Comparison of ENCODE assay signal across 15 cellular contexts in genomic region chr1:160210563-160210962, GRCh38. TPM values are rescaled to one million over a fixed set of nuclear protein-coding genes. Genes with fewer than 3 reads are reported as not detected.
DNase-seq lines count a peak whose midpoint lies in the region; ATAC-seq and TF ChIP-seq lines count a peak whose summit lies in the region.
"Had no signal": no experiment of that assay in that cellular context is flagged by ENCODE, and none has a peak within 500 bp of the region (broad histone marks: within the 10 kb centered on the region; RNA-seq: fewer than 3 reads in every experiment).

No MANE protein-coding gene starts in this region.

- H3K27ac ChIP-seq in body of pancreas = peak overlapping the region in 3 of 4 donors; percentile 6 to 52 (median 50)
- H3K27ac ChIP-seq in temporal lobe (ENCODE audit: low read depth, low read length) = peak overlapping the region; percentile 94
- H3K27ac ChIP-seq: A549, SJSA1 had no signal

- H3K4me3 ChIP-seq in body of pancreas = no peak overlapping the region
- H3K4me3 ChIP-seq: A549, SJSA1, suprapubic skin had no signal

- H3K27me3 ChIP-seq in body of pancreas = no peaks in the 10 kb centered on the region
- H3K27me3 ChIP-seq: SJSA1, suprapubic skin had no signal

- H3K4me1 ChIP-seq in body of pancreas = peaks cover 44% of the 10 kb centered on the region

- CTCF ChIA-PET in activated CD8-positive, alpha-beta memory T cell treated with anti-CD3 and anti-CD28 coated beads, Interleukin-2, amount 10 ng/mL, durations not matched to agents 7 days and 5 days (lab: Charles Lee) = interaction anchor here (2.3 kb wide), 1 partner anchor 18 kb away, joined by 6 read pairs; no protein-coding TSS in a partner anchor

- intact Hi-C loops in body of pancreas (cut with DNase I) = no loop called here

- H3K36me3 Mint-ChIP-seq in activated CD8-positive, alpha-beta memory T cell treated with anti-CD3 and anti-CD28 coated beads, Interleukin-2, amount 10 ng/mL, durations not matched to agents 7 days and 5 days = peaks cover 23% of the 10 kb centered on the region
- H3K36me3 Mint-ChIP-seq in mesothelial cell of epicardium (peaks cover 16% of the 10 kb centered on the region), immature natural killer cell (peaks cover 6 to 22% (median 11%) of the 10 kb centered on the region in 3 donors)

- H3K36me3 ChIP-seq in body of pancreas (replicated peaks in 1 of 2; ENCODE audit: insufficient read depth in 1 of 2, low read depth in 2 of 2) = peaks cover 6 to 27% of the 10 kb centered on the region in 2 donors

- TF ChIP-seq CTCF in body of pancreas (IDR thresholded peaks at IDR 0.05) = no peak
- TF ChIP-seq CTCF in mesothelial cell of epicardium (IDR thresholded peaks at IDR 0.05; ENCODE audit: unreplicated experiment) = no peak

- no peaks in the 10 kb centered on the region for H3K27me3 Mint-ChIP-seq in activated CD8-positive, alpha-beta memory T cell treated with anti-CD3 and anti-CD28 coated beads, Interleukin-2, amount 10 ng/mL, durations not matched to agents 7 days and 5 days
- no peaks in the 10 kb centered on the region for H3K27me3 Mint-ChIP-seq in mesothelial cell of epicardium (ENCODE audit: low read depth)
- peaks cover 0 to 4% (median 0%) of the 10 kb centered on the region in 3 donors for H3K27me3 Mint-ChIP-seq in immature natural killer cell (ENCODE audit: low read depth in 3 of 3)

- no peak overlapping the region for H3K4me3 Mint-ChIP-seq in activated CD8-positive, alpha-beta memory T cell treated with anti-CD3 and anti-CD28 coated beads, Interleukin-2, amount 10 ng/mL, durations not matched to agents 7 days and 5 days
- no peak overlapping the region for H3K4me3 Mint-ChIP-seq in mesothelial cell of epicardium
- no peak overlapping the region for H3K4me3 Mint-ChIP-seq in immature natural killer cell

- H3K27ac Mint-ChIP-seq in activated CD8-positive, alpha-beta memory T cell treated with anti-CD3 and anti-CD28 coated beads, Interleukin-2, amount 10 ng/mL, durations not matched to agents 7 days and 5 days = no peak overlapping the region
- H3K27ac Mint-ChIP-seq in mesothelial cell of epicardium = peak overlapping the region; percentile 84
- H3K27ac Mint-ChIP-seq in immature natural killer cell = peak overlapping the region in 2 of 6 donors; percentile 4 to 15

- no peaks in the 10 kb centered on the region for H3K9me3 ChIP-seq in body of pancreas
- H3K9me3 ChIP-seq: A549, suprapubic skin had no signal

- DNase-seq in activated CD8-positive, alpha-beta memory T cell treated with anti-CD3 and anti-CD28 coated beads, Interleukin-2, amount 10 ng/mL, durations not matched to agents 7 days and 5 days = peak; percentile 33
- DNase-seq in activated CD8-positive, alpha-beta memory T cell treated with anti-CD3 and anti-CD28 coated beads for 24 hours = no peak
- DNase-seq in body of pancreas (no peak), mesothelial cell of epicardium (ENCODE audit: low spot score in 2 of 2, unreplicated experiment in 2 of 2) (no peak), immature natural killer cell (no peak), cerebellum (ENCODE audit: low spot score) (no peak)
- DNase-seq: DMS 273 treated with DMSO at 0.1 percent for 48 hours, NCI-H187 had no signal

- H3K4me1 Mint-ChIP-seq in activated CD8-positive, alpha-beta memory T cell treated with anti-CD3 and anti-CD28 coated beads, Interleukin-2, amount 10 ng/mL, durations not matched to agents 7 days and 5 days = peaks cover 25% of the 10 kb centered on the region
- H3K4me1 Mint-ChIP-seq in mesothelial cell of epicardium (peaks cover 48% of the 10 kb centered on the region), immature natural killer cell (peaks cover 21 to 35% of the 10 kb centered on the region in 2 donors)

- H3K9me3 Mint-ChIP-seq in activated CD8-positive, alpha-beta memory T cell treated with anti-CD3 and anti-CD28 coated beads, Interleukin-2, amount 10 ng/mL, durations not matched to agents 7 days and 5 days (ENCODE audit: low read depth) = no peaks in the 10 kb centered on the region
- no peaks in the 10 kb centered on the region for H3K9me3 Mint-ChIP-seq in mesothelial cell of epicardium
- no peaks in the 10 kb centered on the region for H3K9me3 Mint-ChIP-seq in immature natural killer cell

- 42 to 51% methylated on average over 5 of the region's 5 CpGs for WGBS in body of pancreas, 2 donors

- TF ChIP-seq POLR2A in body of pancreas (IDR thresholded peaks at IDR 0.05) = no peak

- no peak for ATAC-seq in activated CD8-positive, alpha-beta memory T cell treated with anti-CD3 and anti-CD28 coated beads, Interleukin-2, amount 10 ng/mL, durations not matched to agents 7 days and 5 days
- no peak for ATAC-seq in body of pancreas
- ATAC-seq in GM21447 (IDR thresholded peaks at IDR 0.05; ENCODE audit: unreplicated experiment) = no peak
- ATAC-seq: A549 had no signal

RNA-seq across cellular contexts. Expression of gene PEA15, which starts 5.4 kb away (rescaled TPM):
- 10 to 100 TPM; 36.0 to 43.2 TPM for total RNA-seq in activated CD8-positive, alpha-beta memory T cell treated with anti-CD3 and anti-CD28 coated beads, Interleukin-2, amount 10 ng/mL, durations not matched to agents 7 days and 5 days
- total RNA-seq in body of pancreas (10 to 100 TPM; 21.4 to 23.9 TPM), mesothelial cell of epicardium (37.4 to 42.1 TPM (median 41.2 TPM) in 3 replicates), temporal lobe (178 TPM), cerebellum (125 TPM)
- 10 to 100 TPM; 12.8 to 14.2 (median 13.2) TPM for polyA plus RNA-seq in immature natural killer cell

RNA-seq across cellular contexts. Expression of gene CASQ1, which starts 20.2 kb away (rescaled TPM):
- total RNA-seq in activated CD8-positive, alpha-beta memory T cell treated with anti-CD3 and anti-CD28 coated beads, Interleukin-2, amount 10 ng/mL, durations not matched to agents 7 days and 5 days = under 1 TPM in 1 of 2 experiments, not detected in 1; 0.68 TPM
- total RNA-seq in body of pancreas (not detected), mesothelial cell of epicardium (0.16 to 0.27 TPM in 2 of 3 replicates, not detected in the other), temporal lobe (7.6 TPM), cerebellum (1.3 TPM)
- polyA plus RNA-seq in immature natural killer cell = not detected
- total RNA-seq: mononuclear cell, renal cortical epithelial cell, SJSA1, suprapubic skin had no signal

RNA-seq across cellular contexts. Expression of gene DCAF8, which starts 51.8 kb away (rescaled TPM):
- 100 to 1,000 TPM; 115 to 117 TPM for total RNA-seq in activated CD8-positive, alpha-beta memory T cell treated with anti-CD3 and anti-CD28 coated beads, Interleukin-2, amount 10 ng/mL, durations not matched to agents 7 days and 5 days
- 100 to 1,000 TPM; 123 to 190 TPM for total RNA-seq in body of pancreas
- total RNA-seq in mesothelial cell of epicardium = 276 to 299 TPM (median 287 TPM) in 3 replicates
- 47.9 TPM for total RNA-seq in temporal lobe
- 10 to 100 TPM; 42.3 to 62.1 (median 58.1) TPM for polyA plus RNA-seq in immature natural killer cell
- total RNA-seq in cerebellum = 108 TPM

RNA-seq across cellular contexts. Expression of gene ATP1A4, which starts 59.2 kb away (rescaled TPM):
- total RNA-seq in activated CD8-positive, alpha-beta memory T cell treated with anti-CD3 and anti-CD28 coated beads, Interleukin-2, amount 10 ng/mL, durations not matched to agents 7 days and 5 days = under 1 TPM in 1 of 2 experiments, not detected in 1; 0.40 TPM
- total RNA-seq in body of pancreas (not detected), mesothelial cell of epicardium (0.29 to 0.38 TPM (median 0.33 TPM) in 3 replicates), temporal lobe (under 0.01 TPM), cerebellum (0.64 TPM)
- polyA plus RNA-seq in immature natural killer cell = not detected
- total RNA-seq: renal cortical epithelial cell, SJSA1, suprapubic skin had no signal
- polyA plus RNA-seq: A549 had no signal
